In the genomic region with DNA sequence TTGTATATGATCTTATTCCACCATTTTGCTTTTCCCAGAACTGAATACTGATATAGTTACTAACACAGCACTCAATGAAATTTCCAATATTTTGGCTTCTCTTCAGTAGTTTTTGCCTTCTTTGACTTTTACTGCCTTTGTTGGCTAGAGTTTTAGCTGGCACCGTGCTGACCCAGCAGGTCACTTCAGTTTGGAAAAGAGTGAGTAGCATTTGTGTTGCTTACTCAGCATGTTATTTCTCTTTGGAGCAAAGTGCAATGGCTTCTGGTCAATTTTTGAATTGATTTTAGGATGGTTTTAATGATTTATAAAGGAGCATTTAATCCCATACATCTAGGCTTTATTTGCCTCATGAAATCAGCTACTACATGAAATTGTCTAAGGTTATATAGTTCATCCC, we compare ENCODE assay signal across 20 cellular contexts.
DNase-seq lines count a peak whose midpoint lies in the region; ATAC-seq, FAIRE-seq and TF ChIP-seq lines count a peak whose summit lies in the region.
"Had no signal": no experiment of that assay in that cellular context is flagged by ENCODE, and none has a peak within 500 bp of the region (broad histone marks: within the 10 kb centered on the region; RNA-seq: fewer than 3 reads in every experiment).

No MANE protein-coding gene starts in this region.

- H4K20me1 ChIP-seq in K562 (replicated peaks; ENCODE audit: control insufficient read depth, insufficient read depth, low read length): no peaks in the 10 kb centered on the region
- H4K20me1 ChIP-seq: BLaER1 had no signal

- WGBS in K562 (ENCODE audit: insufficient coverage, low coverage, missing lambda C conversion rate): 0% methylated on average over 1 of the region's 1 CpG
- 30% methylated on average over 1 of the region's 1 CpG for WGBS in liver

- no peak for FAIRE-seq in K562 (lab: Jason Lieb, UNC)
- FAIRE-seq: G401.6, GM12878, GM19239 had no signal

- TF ChIP-seq EP300 in K562 (IDR thresholded peaks at IDR 0.05; ENCODE audit: low read length): no peak

- no peaks in the 10 kb centered on the region for H3K9me1 ChIP-seq in K562 (ENCODE audit: control insufficient read depth, insufficient read depth, low read length)

- TF ChIP-seq POLR2A in K562 (conservative IDR thresholded peaks at IDR 0.05): no peak

- H3K4me1 ChIP-seq in K562 (replicated peaks in 1 of 2; ENCODE audit: control insufficient read depth in 2 of 2, insufficient read depth in 2 of 2, low read length in 2 of 2) (no peaks in the 10 kb centered on the region), liver (ENCODE audit: control insufficient read depth in 4 of 4, insufficient read depth in 4 of 4, low read length in 3 of 4) (peaks cover 0 to 12% (median 7%) of the 10 kb centered on the region in 4 donors), neuron (ENCODE audit: insufficient read depth, low read length) (no peaks in the 10 kb centered on the region), parathyroid adenoma (no peaks in the 10 kb centered on the region), SJCRH30 (no peaks in the 10 kb centered on the region)
- H3K4me1 ChIP-seq: BLaER1, Caco-2 had no signal

- H2AFZ ChIP-seq in K562 (ENCODE audit: low read depth, low read length): no peak overlapping the region
- H2AFZ ChIP-seq in neuron (ENCODE audit: low read depth, low read length): peak overlapping the region; percentile 10
- peak overlapping the region; percentile 27 for H2AFZ ChIP-seq in parathyroid adenoma
- H2AFZ ChIP-seq: GM23338 had no signal

- H3K4me3 ChIP-seq in K562 (no peak overlapping the region), liver (ENCODE audit: low read depth in 1 of 3, low read length in 3 of 3) (no peak overlapping the region), neuron (ENCODE audit: low read length) (no peak overlapping the region), parathyroid adenoma (ENCODE audit: low read depth, low read length) (no peak overlapping the region), MG63 (no peak overlapping the region), SJCRH30 (no peak overlapping the region)
- H3K4me3 ChIP-seq: BLaER1, GM12878, GM23338 had no signal

- H3K9ac ChIP-seq in K562 (ENCODE audit: insufficient read depth in 1 of 2, low read depth in 2 of 2, low read length in 2 of 2): no peak overlapping the region
- H3K9ac ChIP-seq in liver (ENCODE audit: low read depth in 1 of 2, low read length in 2 of 2): no peak overlapping the region
- no peak overlapping the region for H3K9ac ChIP-seq in parathyroid adenoma
- H3K9ac ChIP-seq: BLaER1 had no signal

- CTCF ChIA-PET in K562 (lab: Yijun Ruan, JAX; ENCODE audit: low intra/inter-chr PET ratio): no interaction called here

- TF ChIP-seq CTCF in K562 (IDR thresholded peaks at IDR 0.05 in 2 of 3, conservative IDR thresholded peaks at IDR 0.05 in 1 of 3; ENCODE audit: insufficient read depth in 2 of 3, low read depth in 1 of 3, low read length in 3 of 3) (no peak), liver (IDR thresholded peaks at IDR 0.05; ENCODE audit: low read depth, low read length, missing input control) (no peak), parathyroid adenoma (IDR thresholded peaks at IDR 0.05) (no peak)

- H3K4me2 ChIP-seq in K562 (ENCODE audit: insufficient read depth, low read length) (no peak overlapping the region), parathyroid adenoma (ENCODE audit: low read length) (no peak overlapping the region)
- H3K4me2 ChIP-seq: BLaER1, GM23338 had no signal

- H3K79me2 ChIP-seq in K562 (ENCODE audit: control insufficient read depth, insufficient read depth, low read length) (no peaks in the 10 kb centered on the region), parathyroid adenoma (no peaks in the 10 kb centered on the region)

- H3K36me3 ChIP-seq in K562 (ENCODE audit: control insufficient read depth, insufficient read depth, low read length): no peaks in the 10 kb centered on the region
- H3K36me3 ChIP-seq in liver (ENCODE audit: control insufficient read depth in 4 of 4, insufficient read depth in 3 of 4, low read depth in 1 of 4, low read length in 3 of 4): no peaks in the 10 kb centered on the region
- H3K36me3 ChIP-seq in neuron (ENCODE audit: insufficient read depth, low read length): no peaks in the 10 kb centered on the region
- H3K36me3 ChIP-seq in parathyroid adenoma (ENCODE audit: control insufficient read depth, insufficient read depth, low read length): no peaks in the 10 kb centered on the region
- H3K36me3 ChIP-seq in MG63: no peaks in the 10 kb centered on the region
- H3K36me3 ChIP-seq in SJCRH30: no peaks in the 10 kb centered on the region
- H3K36me3 ChIP-seq: BLaER1 had no signal

- in situ Hi-C loops in K562 (cut with MboI): no loop called here

- no peak overlapping the region for H3K27ac ChIP-seq in K562 (ENCODE audit: extremely low read depth, low read depth, low read length)
- peak overlapping the region in 1 of 2 donors; percentile 29 for H3K27ac ChIP-seq in liver (ENCODE audit: low read depth in 1 of 2, low read length in 2 of 2)
- H3K27ac ChIP-seq in parathyroid adenoma: no peak overlapping the region
- H3K27ac ChIP-seq in SJCRH30: no peak overlapping the region
- H3K27ac ChIP-seq: BLaER1, C4-2B had no signal

- POLR2A ChIA-PET in K562 (lab: Yijun Ruan, JAX): no interaction called here

- TF ChIP-seq RAD21 in K562 (CRISPR knock-in tag; conservative IDR thresholded peaks at IDR 0.05 in 1 of 2, IDR thresholded peaks at IDR 0.05 in 1 of 2): no peak
- peak in 1 of 2 donors; percentile 20 for TF ChIP-seq RAD21 in liver (IDR thresholded peaks at IDR 0.05)

- H3K27me3 ChIP-seq in K562 (ENCODE audit: control insufficient read depth in 2 of 2, insufficient read depth in 2 of 2, low read length in 2 of 2) (peaks cover 6 to 15% of the 10 kb centered on the region in 2 experiments; a peak in 3 of 5 replicates), liver (ENCODE audit: control insufficient read depth in 4 of 4, insufficient read depth in 4 of 4, low read length in 3 of 4) (no peaks in the 10 kb centered on the region), neuron (ENCODE audit: insufficient read depth, low read length) (no peaks in the 10 kb centered on the region), parathyroid adenoma (ENCODE audit: control insufficient read depth, insufficient read depth, low read length) (peaks cover 4% of the 10 kb centered on the region), MG63 (no peaks in the 10 kb centered on the region; the same call in 1 of the 2 replicates), SJCRH30 (no peaks in the 10 kb centered on the region)
- H3K27me3 ChIP-seq: BLaER1 had no signal

- intact Hi-C loops in K562 (cut with micrococcal nuclease): no loop called here

- H3K9me3 ChIP-seq in K562 (replicated peaks; ENCODE audit: control insufficient read depth, insufficient read depth, low read depth, low read length) (no peaks in the 10 kb centered on the region; the same call in 1 of the 2 replicates), liver (ENCODE audit: control insufficient read depth in 4 of 4, low read length in 3 of 4) (no peaks in the 10 kb centered on the region), neuron (ENCODE audit: low read length) (no peaks in the 10 kb centered on the region), parathyroid adenoma (ENCODE audit: control insufficient read depth, low read length) (no peaks in the 10 kb centered on the region), MG63 (no peaks in the 10 kb centered on the region), SJCRH30 (replicated peaks) (no peaks in the 10 kb centered on the region)
- H3K9me3 ChIP-seq: BLaER1, Caco-2 had no signal

- DNase-seq in K562 (ENCODE audit: extremely low read depth in 1 of 4, low spot score in 3 of 4): no peak
- no peak for DNase-seq in MG63
- DNase-seq in SJCRH30: no peak
- DNase-seq in OCI-M2 (lab: John Stamatoyannopoulos, UW; ENCODE audit: unreplicated experiment): no peak
- no peak for DNase-seq in GDM1 (lab: John Stamatoyannopoulos, UW)
- DNase-seq: Caco-2; CD4-positive, CD25-positive, alpha-beta regulatory T cell; CD8-positive, alpha-beta T cell; DND-41; H9 had no signal

- ATAC-seq in K562: no peak
- ATAC-seq: CD8-positive, alpha-beta T cell; GM12878; GM23338; HCT116 had no signal

- BruUV-seq in K562 (replicated peaks; lab: Mats Ljungman, UMichigan): no TSS peak

TF ChIP-seq in K562, 482 proteins besides CTCF, POLR2A, EP300 and RAD21 (continues in another document):
- TF ChIP-seq, protein P1, sequence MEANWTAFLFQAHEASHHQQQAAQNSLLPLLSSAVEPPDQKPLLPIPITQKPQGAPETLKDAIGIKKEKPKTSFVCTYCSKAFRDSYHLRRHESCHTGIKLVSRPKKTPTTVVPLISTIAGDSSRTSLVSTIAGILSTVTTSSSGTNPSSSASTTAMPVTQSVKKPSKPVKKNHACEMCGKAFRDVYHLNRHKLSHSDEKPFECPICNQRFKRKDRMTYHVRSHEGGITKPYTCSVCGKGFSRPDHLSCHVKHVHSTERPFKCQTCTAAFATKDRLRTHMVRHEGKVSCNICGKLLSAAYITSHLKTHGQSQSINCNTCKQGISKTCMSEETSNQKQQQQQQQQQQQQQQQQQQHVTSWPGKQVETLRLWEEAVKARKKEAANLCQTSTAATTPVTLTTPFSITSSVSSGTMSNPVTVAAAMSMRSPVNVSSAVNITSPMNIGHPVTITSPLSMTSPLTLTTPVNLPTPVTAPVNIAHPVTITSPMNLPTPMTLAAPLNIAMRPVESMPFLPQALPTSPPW (CRISPR knock-in tag; IDR thresholded peaks at IDR 0.05): no peak
- TF ChIP-seq ZNF316 (IDR thresholded peaks at IDR 0.05) (0 out of 2 replicates have a peak, but pooled peaks have one; percentile 10), DMBX1 (CRISPR knock-in tag; IDR thresholded peaks at IDR 0.05; ENCODE audit: borderline replicate concordance) (no peak), HNRNPH1 (optimal IDR thresholded peaks at IDR 0.05; ENCODE audit: low read depth, low read length) (no peak)

TF ChIP-seq in liver, 16 proteins besides CTCF, POLR2A, EP300 and RAD21 (continues in another document):
- no peak for TF ChIP-seq NR2F2 (IDR thresholded peaks at IDR 0.05)
- TF ChIP-seq, protein P2, sequence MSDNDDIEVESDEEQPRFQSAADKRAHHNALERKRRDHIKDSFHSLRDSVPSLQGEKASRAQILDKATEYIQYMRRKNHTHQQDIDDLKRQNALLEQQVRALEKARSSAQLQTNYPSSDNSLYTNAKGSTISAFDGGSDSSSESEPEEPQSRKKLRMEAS (IDR thresholded peaks at IDR 0.05): no peak
- TF ChIP-seq YY1 (IDR thresholded peaks at IDR 0.05): peak; percentile 33
- peak; percentile 49 to 74 for TF ChIP-seq HNF4A (conservative IDR thresholded peaks at IDR 0.05)
- TF ChIP-seq FOXA1 (IDR thresholded peaks at IDR 0.05): no peak
- peak; percentile 46 for TF ChIP-seq HNF4G (IDR thresholded peaks at IDR 0.05)
- no peak for TF ChIP-seq EGR1 (IDR thresholded peaks at IDR 0.05; ENCODE audit: low read depth in 2 of 2)
- no peak for TF ChIP-seq GABPA (IDR thresholded peaks at IDR 0.05 in 1 of 2, conservative IDR thresholded peaks at IDR 0.05 in 1 of 2)
- TF ChIP-seq JUND (IDR thresholded peaks at IDR 0.05): peak in 1 of 2 donors; percentile 13
- peak; percentile 64 for TF ChIP-seq SP1 (IDR thresholded peaks at IDR 0.05)
